8 cellular contexts compared by ENCODE assay signal in the genomic region with DNA sequence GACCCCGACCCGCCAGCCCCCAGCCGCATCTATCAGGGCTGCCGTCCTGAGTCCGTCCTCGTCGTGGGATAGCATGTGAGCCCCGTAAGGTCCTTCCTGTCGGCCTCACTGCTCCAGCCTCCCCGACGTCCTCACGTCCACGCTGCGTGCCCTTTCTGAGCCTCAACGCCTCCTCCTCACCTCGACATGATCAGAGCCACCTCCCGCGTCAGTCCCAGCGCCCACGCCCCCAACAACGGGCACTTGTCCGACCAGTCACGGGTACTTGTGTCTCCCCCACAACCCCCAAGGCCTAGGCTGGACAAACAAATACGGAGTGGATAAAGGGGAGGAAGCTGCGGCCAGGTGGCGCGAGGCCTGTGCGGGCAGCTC. TPM values are rescaled to one million over a fixed set of nuclear protein-coding genes. Genes with fewer than 3 reads are reported as not detected.
DNase-seq lines count a peak whose midpoint lies in the region; ATAC-seq, FAIRE-seq and TF ChIP-seq lines count a peak whose summit lies in the region.

No MANE protein-coding gene starts in this region.

- peak overlapping the region; percentile 81 for H3K4me2 ChIP-seq in GM12878 (ENCODE audit: control insufficient read depth, insufficient read depth)

- H3K36me3 ChIP-seq in GM12878 (ENCODE audit: control insufficient read depth in 2 of 2, insufficient read depth in 2 of 2, low read length in 1 of 2): no peaks in the 10 kb centered on the region
- H3K36me3 ChIP-seq in kidney (ENCODE audit: control insufficient read depth in 1 of 2, insufficient read depth in 2 of 2, low read length in 2 of 2): no peaks in the 10 kb centered on the region

- CTCF ChIA-PET in GM12878 (lab: Yijun Ruan, JAX): interaction anchor here (1.7 to 2.2 kb wide), 4 partner anchors 14 to 179 kb away, joined by 4 to 13 read pairs (median 8); a partner anchor contains a TSS

- no TSS peak for BruUV-seq in GM12878 (replicated peaks; lab: Mats Ljungman, UMichigan)

- H3K4me1 ChIP-seq in GM12878 (ENCODE audit: control insufficient read depth, insufficient read depth, low read length): peaks cover 14% of the 10 kb centered on the region
- peaks cover 0 to 1% of the 10 kb centered on the region in 2 donors for H3K4me1 ChIP-seq in kidney (ENCODE audit: control insufficient read depth in 1 of 2, insufficient read depth in 1 of 2, low read depth in 1 of 2, low read length in 2 of 2)

- SMC1A ChIA-PET in GM12878 (lab: Charles Lee; ENCODE audit: uncharacterized antibody, unreplicated experiment): interaction anchor here (0.9 to 2.6 kb wide), 8 partner anchors 14 to 197 kb away, joined by 3 to 17 read pairs (median 4); a partner anchor contains a TSS

- H3K27ac ChIP-seq in GM12878 (ENCODE audit: control insufficient read depth, insufficient read depth): peak overlapping the region; percentile 86
- H3K27ac ChIP-seq in kidney (ENCODE audit: low read depth in 2 of 2, low read length in 2 of 2): peak overlapping the region; percentile 87 to 96

- peak; percentile 12 for ATAC-seq in Right ventricle myocardium inferior
- peak; percentile 16 for ATAC-seq in HG03175 (IDR thresholded peaks at IDR 0.05; ENCODE audit: unreplicated experiment)
- peak; percentile 50 for ATAC-seq in GM12878

- H3K9ac ChIP-seq in GM12878 (ENCODE audit: control insufficient read depth, insufficient read depth, low read length) (peak overlapping the region; percentile 89), kidney (ENCODE audit: low read length in 2 of 2) (peak overlapping the region; percentile 83 to 94)

- WGBS in GM12878 (ENCODE audit: insufficient coverage, insufficient replicate concordance, low lambda C conversion rate, missing lambda C conversion rate): 23% methylated on average over 28 of the region's 28 CpGs

- H3K27me3 ChIP-seq in GM12878 (replicated peaks in 1 of 2; ENCODE audit: control insufficient read depth in 2 of 2, insufficient read depth in 2 of 2, low read length in 1 of 2): no peaks in the 10 kb centered on the region

- no peaks in the 10 kb centered on the region for H4K20me1 ChIP-seq in GM12878 (ENCODE audit: control insufficient read depth, insufficient read depth)

- no peak for TF ChIP-seq CTCF in GM12878 (IDR thresholded peaks at IDR 0.05 in 2 of 3, conservative IDR thresholded peaks at IDR 0.05 in 1 of 3; ENCODE audit: control insufficient read depth in 2 of 3, extremely low read depth in 1 of 3, insufficient read depth in 1 of 3, low read depth in 3 of 3, low read length in 3 of 3)
- no peak for TF ChIP-seq CTCF in kidney (IDR thresholded peaks at IDR 0.05; ENCODE audit: borderline replicate concordance, extremely low read depth, insufficient read depth)

- H3K4me3 ChIP-seq in GM12878: peak overlapping the region; percentile 79
- H3K4me3 ChIP-seq in kidney (ENCODE audit: low read length in 2 of 2): peak overlapping the region; percentile 95 to 96

- H3K9me3 ChIP-seq in GM12878 (replicated peaks; ENCODE audit: control insufficient read depth, insufficient read depth, low read length) (no peaks in the 10 kb centered on the region), kidney (ENCODE audit: control insufficient read depth in 1 of 2, low read length in 2 of 2) (no peaks in the 10 kb centered on the region)

- no peak for TF ChIP-seq RAD21 in GM12878 (IDR thresholded peaks at IDR 0.05; ENCODE audit: insufficient read depth, low read depth, low read length)

- intact Hi-C loops in Right ventricle myocardium inferior (cut with DNase I): loop anchor here (1.0 to 2.0 kb wide), 3 partner anchors 19 to 46 kb away; a partner anchor contains a TSS
- intact Hi-C loops in cardiac septum (cut with DNase I): no loop called here
- intact Hi-C loops in GM12878 (cut with micrococcal nuclease; ENCODE audit: unreplicated experiment): loop anchor here (1.0 to 2.0 kb wide), 2 partner anchors 19 to 35 kb away; a partner anchor contains a TSS
- intact Hi-C loops in kidney (cut with DNase I): no loop called here

- H3K79me2 ChIP-seq in GM12878 (ENCODE audit: control insufficient read depth, insufficient read depth, low read length): no peaks in the 10 kb centered on the region

- no peak for TF ChIP-seq EP300 in GM12878 (IDR thresholded peaks at IDR 0.05; ENCODE audit: borderline replicate concordance in 1 of 2, control insufficient read depth in 1 of 2, low read depth in 2 of 2, low read length in 2 of 2)

- peak; percentile 66 for FAIRE-seq in GM12878 (lab: Jason Lieb, UNC)
- no peak for FAIRE-seq in kidney (lab: Jason Lieb, UNC)

- TF ChIP-seq POLR2A in GM12878 (IDR thresholded peaks at IDR 0.05; ENCODE audit: low read depth, low read length): no peak; the same call in 1 of the 2 replicates

- in situ Hi-C loops in GM12878 (cut with MboI): no loop called here

- DNase-seq in Right ventricle myocardium inferior (ENCODE audit: missing footprints) (peak; percentile 78), cardiac septum (ENCODE audit: low spot score) (no peak), RPMI8226 (peak; percentile 56), GM12878 (ENCODE audit: low read depth, low spot score) (no peak), kidney (peak; percentile 91), SIG-M5 (lab: John Stamatoyannopoulos, UW) (no peak)
- DNase-seq in stimulated activated CD4-positive, alpha-beta T cell treated with anti-CD3 and anti-CD28 coated beads, Interleukin-2, amount 100 ng/mL, for 4 hours (ENCODE audit: low read depth): peak; percentile 16

- peak overlapping the region; percentile 97 for H2AFZ ChIP-seq in GM12878 (ENCODE audit: control insufficient read depth, low read depth, low read length)

- POLR2A ChIA-PET in GM12878 (lab: Charles Lee): interaction anchor here (0.5 to 3.2 kb wide), 9 partner anchors 12 to 137 kb away, joined by 3 to 37 read pairs (median 6); a partner anchor contains a TSS

- RAD21 ChIA-PET in GM12878 (lab: Charles Lee; ENCODE audit: unreplicated experiment): interaction anchor here (0.5 to 2.3 kb wide), 11 partner anchors 14 to 137 kb away, joined by 3 to 18 read pairs (median 4); a partner anchor contains a TSS

RNA-seq across cellular contexts. Expression of a gene that starts 0.7 kb away (rescaled TPM):
- 0.19 TPM for total RNA-seq in Right ventricle myocardium inferior
- 0.40 TPM for total RNA-seq in cardiac septum
- 3.5 and 4.0 TPM in 2 replicates for total RNA-seq in GM12878 (2013; cell fraction: nucleolus; rRNA removed)
- 0.44 and 0.73 TPM in 2 replicates for total RNA-seq in GM12878 (2014; rRNA removed)
- 0.09 and 0.18 TPM in 2 replicates for total RNA-seq in GM12878 (2014; rRNA removed; fragmentation: Illumina TruSeq; extraction: Trizol)
- total RNA-seq in GM12878 (2021): 0.66 and 0.82 TPM in 2 replicates
- polyA plus RNA-seq in GM12878 (2011; ENCODE audit: low read depth): 0.38 TPM
- 0.27 and 0.29 TPM in 2 replicates for polyA plus RNA-seq in GM12878 (2011; rRNA removed)
- 0.40 and 0.64 TPM in 2 replicates for polyA plus RNA-seq in GM12878 (2011; cell fraction: cytosol; rRNA removed)
- 1.9 and 2.4 TPM in 2 replicates for polyA plus RNA-seq in GM12878 (2011; cell fraction: nucleus; rRNA removed)
- 1.1 and 1.7 TPM in 2 replicates for polyA plus RNA-seq in GM12878 (2012)
- 0.05 and 0.16 TPM in 2 replicates for polyA plus RNA-seq in GM12878 (2014; fragmentation: Illumina TruSeq; extraction: Trizol)
- under 1 TPM; 0.16 TPM for polyA plus RNA-seq in GM12878 (2014; fragmentation: Nextera tagmentation; extraction: Ambion mirVana)
- polyA plus RNA-seq in GM12878 (2014; rRNA removed): 0.37 and 0.51 TPM in 2 replicates
- under 1 TPM; 0.28 to 0.68 TPM for polyA plus RNA-seq in GM12878 (2016; fragmentation: Nextera tagmentation; extraction: Ambion mirVana)
- 0.51 and 1.5 TPM in 2 replicates for polyA minus RNA-seq in GM12878 (2011; rRNA and poly(A)+ RNA removed)
- polyA minus RNA-seq in GM12878 (2011; cell fraction: cytosol; rRNA and poly(A)+ RNA removed): 0.27 and 0.83 TPM in 2 replicates
- polyA minus RNA-seq in GM12878 (2011; cell fraction: nucleus; rRNA and poly(A)+ RNA removed): 0.73 and 1.6 TPM in 2 replicates
- total RNA-seq in kidney: 5.0 TPM
- polyA plus RNA-seq in kidney (ENCODE audit: insufficient read depth, low read depth, low replicate concordance): 1.7 TPM

RNA-seq across cellular contexts. Expression of a gene that starts 8.6 kb away (rescaled TPM):
- 3.9 TPM for total RNA-seq in Right ventricle myocardium inferior
- 5.2 TPM for total RNA-seq in cardiac septum
- total RNA-seq in GM12878 (2013; cell fraction: nucleolus; rRNA removed): 3.8 and 4.1 TPM in 2 replicates
- total RNA-seq in GM12878 (2014; rRNA removed): 22.0 and 29.6 TPM in 2 replicates
- total RNA-seq in GM12878 (2014; rRNA removed; fragmentation: Illumina TruSeq; extraction: Trizol): 2.8 and 3.0 TPM in 2 replicates
- total RNA-seq in GM12878 (2021): 20.8 and 25.1 TPM in 2 replicates
- 6.7 TPM for polyA plus RNA-seq in GM12878 (2011; ENCODE audit: low read depth)
- polyA plus RNA-seq in GM12878 (2011; rRNA removed): 1.1 and 3.2 TPM in 2 replicates
- polyA plus RNA-seq in GM12878 (2011; cell fraction: cytosol; rRNA removed): 9.9 and 14.6 TPM in 2 replicates
- 5.5 and 7.6 TPM in 2 replicates for polyA plus RNA-seq in GM12878 (2011; cell fraction: nucleus; rRNA removed)
- polyA plus RNA-seq in GM12878 (2012): 24.1 and 31.9 TPM in 2 replicates
- polyA plus RNA-seq in GM12878 (2014; fragmentation: Illumina TruSeq; extraction: Trizol): 0.13 and 0.34 TPM in 2 replicates
- polyA plus RNA-seq in GM12878 (2014; fragmentation: Nextera tagmentation; extraction: Ambion mirVana): 1 to 10 TPM; 2.4 to 4.9 TPM
- polyA plus RNA-seq in GM12878 (2014; rRNA removed): 24.0 and 29.5 TPM in 2 replicates
- 10 to 100 TPM; 18.8 to 18.9 TPM for polyA plus RNA-seq in GM12878 (2016; fragmentation: Nextera tagmentation; extraction: Ambion mirVana)
- 0.29 and 0.77 TPM in 2 replicates for polyA minus RNA-seq in GM12878 (2011; rRNA and poly(A)+ RNA removed)
- not detected in 2 replicates for polyA minus RNA-seq in GM12878 (2011; cell fraction: cytosol; rRNA and poly(A)+ RNA removed)
- 0.73 and 0.86 TPM in 2 replicates for polyA minus RNA-seq in GM12878 (2011; cell fraction: nucleus; rRNA and poly(A)+ RNA removed)
- 10.9 TPM for total RNA-seq in kidney
- polyA plus RNA-seq in kidney (ENCODE audit: insufficient read depth, low read depth, low replicate concordance): 19.0 TPM

RNA-seq across cellular contexts. Expression of a gene that starts 18.9 kb away (rescaled TPM):
- total RNA-seq in Right ventricle myocardium inferior (0.22 TPM), cardiac septum (0.54 TPM), GM12878 (2014; rRNA removed) (2.1 and 2.9 TPM in 2 replicates), GM12878 (2014; rRNA removed; fragmentation: Illumina TruSeq; extraction: Trizol) (0.18 and 0.23 TPM in 2 replicates), GM12878 (2021) (2.1 and 2.6 TPM in 2 replicates), kidney (5.0 TPM)
- 0.88 and 1.6 TPM in 2 replicates for total RNA-seq in GM12878 (2013; cell fraction: nucleolus; rRNA removed)
- polyA plus RNA-seq in GM12878 (2011; ENCODE audit: low read depth): 0.28 TPM
- polyA plus RNA-seq in GM12878 (2011; rRNA removed) (0.06 and 0.11 TPM in 2 replicates), GM12878 (2014; fragmentation: Illumina TruSeq; extraction: Trizol) (0.07 and 0.11 TPM in 2 replicates), GM12878 (2014; fragmentation: Nextera tagmentation; extraction: Ambion mirVana) (not detected), GM12878 (2014; rRNA removed) (2.4 TPM in 2 replicates), GM12878 (2016; fragmentation: Nextera tagmentation; extraction: Ambion mirVana) (1 to 10 TPM; 1.6 to 2.4 TPM), kidney (ENCODE audit: insufficient read depth, low read depth, low replicate concordance) (3.6 TPM)
- 0.36 and 0.65 TPM in 2 replicates for polyA plus RNA-seq in GM12878 (2011; cell fraction: cytosol; rRNA removed)
- polyA plus RNA-seq in GM12878 (2011; cell fraction: nucleus; rRNA removed): 0.86 and 0.90 TPM in 2 replicates
- 1.1 and 1.3 TPM in 2 replicates for polyA plus RNA-seq in GM12878 (2012)
- polyA minus RNA-seq in GM12878 (2011; rRNA and poly(A)+ RNA removed): 0.10 TPM in 1 of 2 replicates, not detected in the other
- polyA minus RNA-seq in GM12878 (2011; cell fraction: cytosol; rRNA and poly(A)+ RNA removed): not detected in 2 replicates
- polyA minus RNA-seq in GM12878 (2011; cell fraction: nucleus; rRNA and poly(A)+ RNA removed): 0.24 and 0.29 TPM in 2 replicates

RNA-seq across cellular contexts. Expression of a gene that starts 25.2 kb away (rescaled TPM):
- 551 TPM for total RNA-seq in Right ventricle myocardium inferior
- total RNA-seq in cardiac septum: 394 TPM
- total RNA-seq in GM12878 (2013; cell fraction: nucleolus; rRNA removed): 391 and 397 TPM in 2 replicates
- 3,412 and 3,652 TPM in 2 replicates for total RNA-seq in GM12878 (2014; rRNA removed)
- total RNA-seq in GM12878 (2014; rRNA removed; fragmentation: Illumina TruSeq; extraction: Trizol): 1,272 and 1,313 TPM in 2 replicates
- total RNA-seq in GM12878 (2021): 1,860 and 1,884 TPM in 2 replicates
- polyA plus RNA-seq in GM12878 (2011; ENCODE audit: low read depth): 1,793 TPM
- 1,293 and 2,957 TPM in 2 replicates for polyA plus RNA-seq in GM12878 (2011; rRNA removed)
- polyA plus RNA-seq in GM12878 (2011; cell fraction: cytosol; rRNA removed): 4,127 and 5,427 TPM in 2 replicates
- 1,885 and 2,356 TPM in 2 replicates for polyA plus RNA-seq in GM12878 (2011; cell fraction: nucleus; rRNA removed)
- 2,437 and 3,174 TPM in 2 replicates for polyA plus RNA-seq in GM12878 (2012)
- 511 and 1,491 TPM in 2 replicates for polyA plus RNA-seq in GM12878 (2014; fragmentation: Illumina TruSeq; extraction: Trizol)
- polyA plus RNA-seq in GM12878 (2014; fragmentation: Nextera tagmentation; extraction: Ambion mirVana): 1,000 to 10,000 TPM; 1,983 to 2,378 TPM
- polyA plus RNA-seq in GM12878 (2014; rRNA removed): 3,473 and 3,824 TPM in 2 replicates
- polyA plus RNA-seq in GM12878 (2016; fragmentation: Nextera tagmentation; extraction: Ambion mirVana): 1,000 to 10,000 TPM; 1,284 to 1,376 TPM
- polyA minus RNA-seq in GM12878 (2011; rRNA and poly(A)+ RNA removed): 2,420 and 3,199 TPM in 2 replicates
- polyA minus RNA-seq in GM12878 (2011; cell fraction: cytosol; rRNA and poly(A)+ RNA removed): 443 and 480 TPM in 2 replicates
- polyA minus RNA-seq in GM12878 (2011; cell fraction: nucleus; rRNA and poly(A)+ RNA removed): 359 and 419 TPM in 2 replicates
- total RNA-seq in kidney: 802 TPM
- 929 TPM for polyA plus RNA-seq in kidney (ENCODE audit: insufficient read depth, low read depth, low replicate concordance)

RNA-seq across cellular contexts. Expression of a gene that starts 33.6 kb away (rescaled TPM):
- total RNA-seq in Right ventricle myocardium inferior: not detected
- not detected for total RNA-seq in cardiac septum
- total RNA-seq in GM12878 (2013; cell fraction: nucleolus; rRNA removed): 0.75 TPM in 1 of 2 replicates, not detected in the other
- not detected in 2 replicates for total RNA-seq in GM12878 (2014; rRNA removed)
- not detected in 2 replicates for total RNA-seq in GM12878 (2014; rRNA removed; fragmentation: Illumina TruSeq; extraction: Trizol)
- 0.27 and 0.28 TPM in 2 replicates for total RNA-seq in GM12878 (2021)
- not detected for polyA plus RNA-seq in GM12878 (2011; ENCODE audit: low read depth)
- polyA plus RNA-seq in GM12878 (2011; rRNA removed): not detected in 2 replicates
- not detected in 2 replicates for polyA plus RNA-seq in GM12878 (2011; cell fraction: cytosol; rRNA removed)
- polyA plus RNA-seq in GM12878 (2011; cell fraction: nucleus; rRNA removed): 0.38 and 0.39 TPM in 2 replicates
- not detected in 2 replicates for polyA plus RNA-seq in GM12878 (2012)
- polyA plus RNA-seq in GM12878 (2014; fragmentation: Illumina TruSeq; extraction: Trizol): not detected in 2 replicates
- not detected for polyA plus RNA-seq in GM12878 (2014; fragmentation: Nextera tagmentation; extraction: Ambion mirVana)
- 0.22 and 0.27 TPM in 2 replicates for polyA plus RNA-seq in GM12878 (2014; rRNA removed)
- polyA plus RNA-seq in GM12878 (2016; fragmentation: Nextera tagmentation; extraction: Ambion mirVana): not detected
- 0.21 TPM in 1 of 2 replicates, not detected in the other for polyA minus RNA-seq in GM12878 (2011; rRNA and poly(A)+ RNA removed)
- not detected in 2 replicates for polyA minus RNA-seq in GM12878 (2011; cell fraction: cytosol; rRNA and poly(A)+ RNA removed)
- polyA minus RNA-seq in GM12878 (2011; cell fraction: nucleus; rRNA and poly(A)+ RNA removed): 1.7 and 6.7 TPM in 2 replicates
- total RNA-seq in kidney: 0.25 TPM
- polyA plus RNA-seq in kidney (ENCODE audit: insufficient read depth, low read depth, low replicate concordance): not detected

Comparison
In these comparisons a context has a peak if more than half of its experiments do, and no peak if none do; other contexts are left out.
1. DNase-seq: peak in Right ventricle myocardium inferior (single experiment), RPMI8226 (single experiment), kidney (single experiment) and stimulated activated CD4-positive, alpha-beta T cell treated with anti-CD3 and anti-CD28 coated beads, Interleukin-2, amount 100 ng/mL, for 4 hours (single experiment); none in cardiac septum (single experiment), GM12878 (single experiment) and SIG-M5 (single experiment).
2. intact Hi-C loops: an anchor here in Right ventricle myocardium inferior (1.0 to 2.0 kb wide) and GM12878 (1.0 to 2.0 kb wide); none called in cardiac septum and kidney.
3. Peak in every context shown above with its lines, with median percentiles within 50 percentile points of each other: ATAC-seq.